16 cellular contexts compared by ENCODE assay signal in the genomic region with DNA sequence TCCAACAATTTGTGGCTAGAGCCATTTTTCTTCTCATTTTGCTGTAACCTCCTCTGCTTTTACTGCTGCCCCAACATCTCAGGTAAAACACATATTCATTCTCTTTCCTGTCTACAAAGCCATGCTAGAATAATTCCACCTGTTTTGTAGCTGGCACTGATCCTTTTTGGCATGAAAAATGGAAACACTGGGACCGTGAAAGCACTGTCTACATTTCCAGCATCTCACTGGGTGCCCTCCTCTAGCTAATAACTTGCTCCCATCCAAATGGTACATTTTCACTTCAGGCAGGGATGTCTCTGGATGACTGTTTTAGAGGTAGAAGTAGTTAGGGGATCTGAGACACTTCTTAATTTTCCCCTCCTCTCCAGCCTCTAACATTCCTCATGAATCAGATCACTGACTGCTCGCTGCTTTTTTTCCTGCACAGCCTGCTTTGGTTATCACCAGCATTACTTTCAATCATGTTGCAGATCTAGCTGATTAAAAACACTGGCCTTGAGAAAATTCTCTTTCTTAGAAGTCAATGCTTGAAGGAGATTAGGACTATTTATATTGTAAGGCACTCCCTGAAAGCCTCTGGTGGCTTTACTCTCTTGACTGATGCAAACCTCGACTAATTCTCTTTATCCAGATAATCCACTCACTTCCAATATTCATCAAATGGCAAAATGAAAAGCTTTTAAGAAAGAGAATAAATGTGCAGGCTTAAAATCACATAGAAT.
"Had no signal": no experiment of that assay in that cellular context is flagged by ENCODE, and none has a peak within 500 bp of the region (broad histone marks: within the 10 kb centered on the region; RNA-seq: fewer than 3 reads in every experiment).

No MANE protein-coding gene starts in this region.

- H3K27me3 ChIP-seq: adrenal gland, esophagus muscularis mucosa, right lobe of liver, suprapubic skin had no signal

- DNase-seq: activated CD4-positive, alpha-beta T cell treated with anti-CD3 and anti-CD28 coated beads, Interleukin-2, amount 10 ng/mL, durations not matched to agents 24 days and 14 days; activated CD8-positive, alpha-beta memory T cell treated with anti-CD3 and anti-CD28 coated beads, Interleukin-2, amount 50 U/mL, for 4 hours; activated CD8-positive, alpha-beta T cell treated with anti-CD3 and anti-CD28 coated beads, Interleukin-2, amount 10 ng/mL, durations not matched to agents 7 days and 5 days; activated effector memory CD4-positive, alpha-beta T cell treated with anti-CD3 and anti-CD28 coated beads, Interleukin-2, amount 50 U/mL, for 16 hours; activated T-cell treated with anti-CD3 and anti-CD28 coated beads, Interleukin-2, amount 50 U/mL, for 48 hours; adrenal gland; effector CD4-positive, alpha-beta T cell; hypothalamus; kidney glomerular epithelial cell; left ventricle myocardium superior; nephron progenitor cell; right lobe of liver; T-helper 17 cell had no signal

- H3K4me3 ChIP-seq: adrenal gland, coronary artery, esophagus muscularis mucosa, right lobe of liver, suprapubic skin had no signal

- H3K27ac ChIP-seq: adrenal gland, coronary artery, esophagus muscularis mucosa, right lobe of liver, suprapubic skin had no signal

- H3K4me1 ChIP-seq: adrenal gland, esophagus muscularis mucosa, right lobe of liver, suprapubic skin had no signal

- H3K9me3 ChIP-seq: adrenal gland, esophagus muscularis mucosa, right lobe of liver, suprapubic skin had no signal

- H3K36me3 ChIP-seq: adrenal gland, esophagus muscularis mucosa, right lobe of liver, suprapubic skin had no signal
